13 cellular contexts compared by ENCODE assay signal in the genomic region with DNA sequence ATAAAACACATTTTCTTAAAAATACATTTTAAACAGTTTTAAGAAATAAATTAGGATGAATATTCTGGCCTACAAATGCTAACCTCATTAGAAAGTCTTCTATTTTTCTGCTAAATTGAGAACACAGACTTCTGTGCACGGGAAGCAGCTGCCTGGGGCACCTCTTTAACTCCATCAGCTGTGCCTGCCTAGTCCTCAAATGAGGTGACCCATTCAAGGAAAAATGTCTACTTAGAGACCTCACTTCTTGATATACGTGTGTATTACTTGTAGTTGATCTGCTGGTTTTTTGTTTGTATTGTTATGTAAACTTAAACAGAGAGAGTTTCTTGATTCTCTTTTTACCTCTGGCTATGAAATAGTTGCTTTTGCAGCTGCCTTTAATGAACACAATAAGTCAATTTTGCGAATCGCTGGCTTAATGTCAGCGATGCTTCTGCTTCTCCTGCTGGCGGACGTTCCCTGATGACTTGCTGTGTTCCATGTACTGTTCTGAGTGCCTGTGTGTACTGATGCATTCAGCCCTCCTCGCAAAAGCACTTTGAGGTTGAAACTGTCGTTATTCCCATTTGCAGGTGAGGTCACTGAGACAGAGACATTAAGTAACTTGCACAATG.
DNase-seq lines count a peak whose midpoint lies in the region; ATAC-seq, FAIRE-seq and TF ChIP-seq lines count a peak whose summit lies in the region.
"Had no signal": no experiment of that assay in that cellular context is flagged by ENCODE, and none has a peak within 500 bp of the region (broad histone marks: within the 10 kb centered on the region; RNA-seq: fewer than 3 reads in every experiment).

No MANE protein-coding gene starts in this region.

- WGBS in adrenal gland, 4 donors = 74 to 81% (median 78%) methylated on average over 9 of the region's 9 CpGs
- 28 to 32% methylated on average over 9 of the region's 9 CpGs for WGBS in thyroid gland, 2 donors

- BruUV-seq in OCI-LY7 (replicated peaks; lab: Mats Ljungman, UMichigan) = no TSS peak

- H3K4me1 ChIP-seq in adrenal gland (replicated peaks in 1 of 2) = peaks cover 0 to 14% of the 10 kb centered on the region in 2 donors
- peaks cover 8 to 19% of the 10 kb centered on the region in 2 donors for H3K4me1 ChIP-seq in thyroid gland
- no peaks in the 10 kb centered on the region for H3K4me1 ChIP-seq in OCI-LY7 (ENCODE audit: insufficient read depth, low read length, poor library complexity, severe bottlenecking)

- H3K9me2 ChIP-seq in OCI-LY7 (ENCODE audit: insufficient read depth, low read length) = no peaks in the 10 kb centered on the region

- H3K9me3 ChIP-seq in adrenal gland (replicated peaks in 1 of 3) = no peaks in the 10 kb centered on the region
- H3K9me3 ChIP-seq in thyroid gland = no peaks in the 10 kb centered on the region
- H3K9me3 ChIP-seq in OCI-LY7 (ENCODE audit: low read length) = no peaks in the 10 kb centered on the region

- no peak for TF ChIP-seq POLR2A in adrenal gland (IDR thresholded peaks at IDR 0.05)
- TF ChIP-seq POLR2A in thyroid gland (IDR thresholded peaks at IDR 0.05) = peak in 1 of 2 donors; percentile 49

- no peak overlapping the region for H2AFZ ChIP-seq in OCI-LY7 (ENCODE audit: low read length)

- ATAC-seq in GM21360 (IDR thresholded peaks at IDR 0.05; ENCODE audit: unreplicated experiment) (no peak), omental fat pad (ENCODE audit: low FRiP score) (no peak)
- ATAC-seq: activated naive CD4-positive, alpha-beta T cell treated with anti-CD3 and anti-CD28 coated beads, Interleukin-2, amount 50 U/mL, for 72 hours had no signal

- no peaks in the 10 kb centered on the region for H3K27me3 ChIP-seq in adrenal gland
- H3K27me3 ChIP-seq in thyroid gland = no peaks in the 10 kb centered on the region

- no peaks in the 10 kb centered on the region for H3K79me2 ChIP-seq in OCI-LY7 (ENCODE audit: insufficient read depth, low read depth, low read length)

- no peaks in the 10 kb centered on the region for H3K36me3 ChIP-seq in adrenal gland (replicated peaks in 1 of 2)
- no peaks in the 10 kb centered on the region for H3K36me3 ChIP-seq in thyroid gland
- H3K36me3 ChIP-seq in OCI-LY7 (ENCODE audit: insufficient read depth, low read length) = no peaks in the 10 kb centered on the region

- CTCF ChIA-PET in OCI-LY7 (lab: Charles Lee; ENCODE audit: unreplicated experiment) = no interaction called here

- POLR2A ChIA-PET in OCI-LY7 (lab: Charles Lee) = no interaction called here

- DNase-seq in NCI-H2171 treated with DMSO at 0.1 percent for 48 hours (lab: John Stamatoyannopoulos, UW) (peak; percentile 34), NCI-H2171 (lab: John Stamatoyannopoulos, UW) (no peak), adrenal gland (no peak), thyroid gland (peak; percentile 79 to 85), omental fat pad (ENCODE audit: low spot score) (no peak), OCI-LY7 (ENCODE audit: low spot score) (no peak)
- DNase-seq: activated CD4-positive, alpha-beta T cell treated with anti-CD3 and anti-CD28 coated beads, Interleukin-2, amount 10 ng/mL, durations not matched to agents 24 days and 14 days; islet precursor cell; NCI-H2029 had no signal

- H3K27ac ChIP-seq in adrenal gland (peak overlapping the region in 3 of 5 donors; percentile 61 to 73 (median 69)), thyroid gland (peak overlapping the region; percentile 55 to 72 (median 56)), OCI-LY7 (ENCODE audit: low read depth, low read length, poor library complexity, severe bottlenecking) (no peak overlapping the region)
- H3K27ac ChIP-seq: SK-N-MC had no signal

- intact Hi-C loops in adrenal gland (cut with DNase I) (no loop called here), thyroid gland (cut with DNase I) (no loop called here), OCI-LY7 (cut with micrococcal nuclease; ENCODE audit: unreplicated experiment) (no loop called here)

- TF ChIP-seq CTCF in adrenal gland (IDR thresholded peaks at IDR 0.05) (no peak), thyroid gland (IDR thresholded peaks at IDR 0.05) (no peak), omental fat pad (IDR thresholded peaks at IDR 0.05) (no peak), OCI-LY7 (conservative IDR thresholded peaks at IDR 0.05; ENCODE audit: low read length) (no peak)

- H3K4me2 ChIP-seq in OCI-LY7 (ENCODE audit: low read length) = no peak overlapping the region

- H4K20me1 ChIP-seq in OCI-LY7 (ENCODE audit: insufficient read depth, low read length) = no peaks in the 10 kb centered on the region

- H3K4me3 ChIP-seq in adrenal gland = no peak overlapping the region
- no peak overlapping the region for H3K4me3 ChIP-seq in thyroid gland (replicated peaks in 1 of 3)
- no peak overlapping the region for H3K4me3 ChIP-seq in OCI-LY7 (ENCODE audit: low read depth, low read length, poor library complexity, severe bottlenecking)
- H3K4me3 ChIP-seq: SK-N-MC had no signal

- peak; percentile 62 for FAIRE-seq in islet of Langerhans (lab: Jason Lieb, UNC)

Comparison
In these comparisons a context has a peak if more than half of its experiments do, and no peak if none do; other contexts are left out.
1. DNase-seq: peak in NCI-H2171 treated with DMSO at 0.1 percent for 48 hours (single experiment) and thyroid gland (2 of 2); none in NCI-H2171 (single experiment), adrenal gland (0 of 7), omental fat pad (single experiment) and OCI-LY7 (single experiment).